In genomic region chr6:32622545-32623401, GRCh38 we compare ENCODE assay signal across 1 cellular context.
TF ChIP-seq lines count a peak whose summit lies in the region.

No MANE protein-coding gene starts in this region.

TF ChIP-seq in HepG2, 621 proteins besides CTCF, POLR2A, EP300 and RAD21:
- TF ChIP-seq ATM (IDR thresholded peaks at IDR 0.05; ENCODE audit: borderline replicate concordance) (no peak), ZNF644 (CRISPR knock-in tag; IDR thresholded peaks at IDR 0.05; ENCODE audit: low read depth) (no peak), SMC3 (IDR thresholded peaks at IDR 0.05; ENCODE audit: low read length) (peak; percentile 36; the same call in 1 of the 2 replicates), PRDM15 (CRISPR knock-in tag; IDR thresholded peaks at IDR 0.05) (no peak), TFAP4 (IDR thresholded peaks at IDR 0.05; ENCODE audit: borderline replicate concordance, low read depth) (peak; percentile 28; the same call in 1 of the 2 replicates), ZBTB26 (CRISPR knock-in tag; IDR thresholded peaks at IDR 0.05; ENCODE audit: borderline replicate concordance) (no peak), ISX (CRISPR knock-in tag; conservative IDR thresholded peaks at IDR 0.05) (no peak), ZC3H4 (CRISPR knock-in tag; IDR thresholded peaks at IDR 0.05; ENCODE audit: borderline replicate concordance) (no peak), GFI1 (CRISPR knock-in tag; IDR thresholded peaks at IDR 0.05; ENCODE audit: borderline replicate concordance) (no peak), ZNF800 (CRISPR knock-in tag; IDR thresholded peaks at IDR 0.05) (no peak), SPEN (CRISPR knock-in tag; IDR thresholded peaks at IDR 0.05; ENCODE audit: low read depth) (no peak), HNF4A (CRISPR knock-in tag; IDR thresholded peaks at IDR 0.05) (no peak), REST (IDR thresholded peaks at IDR 0.05; ENCODE audit: borderline replicate concordance in 1 of 2, low read depth in 1 of 2, low read length in 2 of 2) (no peak), NR2F6 (IDR thresholded peaks at IDR 0.05) (no peak), NR2F6 (CRISPR knock-in tag; IDR thresholded peaks at IDR 0.05) (no peak), SALL2 (CRISPR knock-in tag; IDR thresholded peaks at IDR 0.05) (no peak)
- TF ChIP-seq, protein P1, sequence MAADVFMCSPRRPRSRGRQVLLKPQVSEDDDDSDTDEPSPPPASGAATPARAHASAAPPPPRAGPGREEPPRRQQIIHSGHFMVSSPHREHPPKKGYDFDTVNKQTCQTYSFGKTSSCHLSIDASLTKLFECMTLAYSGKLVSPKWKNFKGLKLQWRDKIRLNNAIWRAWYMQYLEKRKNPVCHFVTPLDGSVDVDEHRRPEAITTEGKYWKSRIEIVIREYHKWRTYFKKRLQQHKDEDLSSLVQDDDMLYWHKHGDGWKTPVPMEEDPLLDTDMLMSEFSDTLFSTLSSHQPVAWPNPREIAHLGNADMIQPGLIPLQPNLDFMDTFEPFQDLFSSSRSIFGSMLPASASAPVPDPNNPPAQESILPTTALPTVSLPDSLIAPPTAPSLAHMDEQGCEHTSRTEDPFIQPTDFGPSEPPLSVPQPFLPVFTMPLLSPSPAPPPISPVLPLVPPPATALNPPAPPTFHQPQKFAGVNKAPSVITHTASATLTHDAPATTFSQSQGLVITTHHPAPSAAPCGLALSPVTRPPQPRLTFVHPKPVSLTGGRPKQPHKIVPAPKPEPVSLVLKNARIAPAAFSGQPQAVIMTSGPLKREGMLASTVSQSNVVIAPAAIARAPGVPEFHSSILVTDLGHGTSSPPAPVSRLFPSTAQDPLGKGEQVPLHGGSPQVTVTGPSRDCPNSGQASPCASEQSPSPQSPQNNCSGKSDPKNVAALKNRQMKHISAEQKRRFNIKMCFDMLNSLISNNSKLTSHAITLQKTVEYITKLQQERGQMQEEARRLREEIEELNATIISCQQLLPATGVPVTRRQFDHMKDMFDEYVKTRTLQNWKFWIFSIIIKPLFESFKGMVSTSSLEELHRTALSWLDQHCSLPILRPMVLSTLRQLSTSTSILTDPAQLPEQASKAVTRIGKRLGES (CRISPR knock-in tag; IDR thresholded peaks at IDR 0.05; ENCODE audit: borderline replicate concordance), result no peak
- TF ChIP-seq, protein P2, sequence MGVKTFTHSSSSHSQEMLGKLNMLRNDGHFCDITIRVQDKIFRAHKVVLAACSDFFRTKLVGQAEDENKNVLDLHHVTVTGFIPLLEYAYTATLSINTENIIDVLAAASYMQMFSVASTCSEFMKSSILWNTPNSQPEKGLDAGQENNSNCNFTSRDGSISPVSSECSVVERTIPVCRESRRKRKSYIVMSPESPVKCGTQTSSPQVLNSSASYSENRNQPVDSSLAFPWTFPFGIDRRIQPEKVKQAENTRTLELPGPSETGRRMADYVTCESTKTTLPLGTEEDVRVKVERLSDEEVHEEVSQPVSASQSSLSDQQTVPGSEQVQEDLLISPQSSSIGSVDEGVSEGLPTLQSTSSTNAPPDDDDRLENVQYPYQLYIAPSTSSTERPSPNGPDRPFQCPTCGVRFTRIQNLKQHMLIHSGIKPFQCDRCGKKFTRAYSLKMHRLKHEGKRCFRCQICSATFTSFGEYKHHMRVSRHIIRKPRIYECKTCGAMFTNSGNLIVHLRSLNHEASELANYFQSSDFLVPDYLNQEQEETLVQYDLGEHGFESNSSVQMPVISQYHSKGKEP (CRISPR knock-in tag; IDR thresholded peaks at IDR 0.05), result no peak
